15 cellular contexts compared by ENCODE assay signal in the genomic region with DNA sequence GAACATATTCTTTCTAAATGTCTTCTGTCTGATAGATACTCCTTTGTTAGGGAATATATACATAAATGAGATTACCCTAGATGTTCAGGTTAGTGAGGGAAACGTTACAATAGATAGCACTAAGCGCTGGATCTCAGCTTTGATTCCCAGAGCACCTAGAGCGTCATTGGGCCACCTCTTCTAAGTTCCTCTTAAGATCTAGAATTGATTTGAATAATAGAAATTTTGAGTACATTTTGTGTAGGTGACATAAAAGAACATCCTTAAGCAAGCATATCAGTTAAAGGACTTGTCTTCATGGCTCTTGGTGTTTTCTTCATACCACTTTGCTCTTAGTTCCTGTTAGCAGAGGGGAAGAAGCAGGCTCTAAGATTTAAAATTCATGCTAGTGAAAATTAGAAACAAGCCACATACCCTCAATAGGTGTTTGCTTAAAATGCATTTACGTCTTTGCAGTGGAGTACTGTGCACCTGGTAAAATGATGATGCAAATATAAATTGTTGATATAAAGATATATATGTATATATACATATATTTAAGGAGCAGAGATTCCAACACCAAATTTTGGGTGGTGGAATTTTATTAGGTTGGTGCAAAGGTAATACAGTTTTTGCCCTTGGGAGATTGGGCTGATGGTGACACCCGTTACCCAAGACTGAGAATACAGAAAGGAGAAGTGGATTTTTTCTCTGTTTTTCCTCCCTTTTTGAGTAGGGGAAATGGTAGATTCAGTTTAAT. TPM values are rescaled to one million over a fixed set of nuclear protein-coding genes. Genes with fewer than 3 reads are reported as not detected.
DNase-seq lines count a peak whose midpoint lies in the region; ATAC-seq and TF ChIP-seq lines count a peak whose summit lies in the region.
"Had no signal": no experiment of that assay in that cellular context is flagged by ENCODE, and none has a peak within 500 bp of the region (broad histone marks: within the 10 kb centered on the region; RNA-seq: fewer than 3 reads in every experiment).

No MANE protein-coding gene starts in this region.

- DNase-seq in CD1c-positive myeloid dendritic cell (ENCODE audit: extremely low spot score), result peak; percentile 51
- no peak for DNase-seq in T-cell
- no peak for DNase-seq in mesothelial cell of epicardium (ENCODE audit: low spot score in 2 of 2, unreplicated experiment in 2 of 2)
- no peak for DNase-seq in upper lobe of right lung
- DNase-seq in testis, result no peak
- DNase-seq: activated naive CD4-positive, alpha-beta T cell treated with anti-CD3 and anti-CD28 coated beads, Interleukin-2, amount 50 U/mL, for 16 hours; central memory CD4-positive, alpha-beta T cell; islet precursor cell; NCI-H1436; NCI-H510A; stimulated activated CD4-positive, alpha-beta T cell treated with anti-CD3 and anti-CD28 coated beads, Interleukin-1b, Interleukin-23, amount 100 ng/mL, for 48 hours; uterus had no signal

- no peak for TF ChIP-seq CTCF in mesothelial cell of epicardium (IDR thresholded peaks at IDR 0.05; ENCODE audit: unreplicated experiment)
- TF ChIP-seq CTCF in upper lobe of right lung (IDR thresholded peaks at IDR 0.05), result no peak
- TF ChIP-seq CTCF in testis (IDR thresholded peaks at IDR 0.05), result no peak

- POLR2A ChIA-PET in T-cell (lab: Charles Lee), result interaction anchor here in 1 of 2 donors (0.6 kb wide), 1 partner anchor 12 kb away, joined by 3 read pairs; no protein-coding TSS in a partner anchor

- peak overlapping the region; percentile 45 to 68 (median 67) for H3K27ac Mint-ChIP-seq in IgD-negative memory B cell
- peak overlapping the region; percentile 56 to 65 for H3K27ac Mint-ChIP-seq in T-cell
- peak overlapping the region; percentile 82 for H3K27ac Mint-ChIP-seq in mesothelial cell of epicardium

- H3K27me3 Mint-ChIP-seq in IgD-negative memory B cell (no peaks in the 10 kb centered on the region), T-cell (no peaks in the 10 kb centered on the region), mesothelial cell of epicardium (ENCODE audit: low read depth) (no peaks in the 10 kb centered on the region)

- H3K4me1 Mint-ChIP-seq in IgD-negative memory B cell (peaks cover 66 to 77% (median 71%) of the 10 kb centered on the region in 3 donors), T-cell (peaks cover 86 to 90% (median 90%) of the 10 kb centered on the region in 3 donors), mesothelial cell of epicardium (peaks cover 39% of the 10 kb centered on the region)

- H3K4me1 ChIP-seq in upper lobe of right lung, result peaks cover 40% of the 10 kb centered on the region
- H3K4me1 ChIP-seq in testis, result peaks cover 6% of the 10 kb centered on the region

- H3K27me3 ChIP-seq in upper lobe of right lung (no peaks in the 10 kb centered on the region), testis (no peaks in the 10 kb centered on the region)
- H3K27me3 ChIP-seq: uterus had no signal

- H3K36me3 Mint-ChIP-seq in IgD-negative memory B cell (peaks cover 4% of the 10 kb centered on the region), T-cell (peaks cover 8% of the 10 kb centered on the region), mesothelial cell of epicardium (no peaks in the 10 kb centered on the region)

- no peak for TF ChIP-seq POLR2A in testis (IDR thresholded peaks at IDR 0.05)

- no peaks in the 10 kb centered on the region for H3K9me3 ChIP-seq in upper lobe of right lung
- no peaks in the 10 kb centered on the region for H3K9me3 ChIP-seq in testis
- H3K9me3 ChIP-seq: uterus had no signal

- ATAC-seq in T-cell (replicated peaks in 1 of 4) (no peak), GM21619 (IDR thresholded peaks at IDR 0.05; ENCODE audit: unreplicated experiment) (no peak), upper lobe of right lung (no peak), GM18907 (IDR thresholded peaks at IDR 0.05; ENCODE audit: unreplicated experiment) (no peak)

- H3K27ac ChIP-seq in upper lobe of right lung (no peak overlapping the region), testis (no peak overlapping the region)

- intact Hi-C loops in upper lobe of right lung (cut with DNase I) (no loop called here), testis (cut with DNase I; ENCODE audit: low total_unique reads) (no loop called here)

- no peak overlapping the region for H3K4me3 ChIP-seq in upper lobe of right lung
- H3K4me3 ChIP-seq in testis, result no peak overlapping the region
- H3K4me3 ChIP-seq: uterus had no signal

- 84 to 87% methylated on average over 5 of the region's 5 CpGs for WGBS in testis, 2 donors

- H3K9me3 Mint-ChIP-seq in IgD-negative memory B cell, result no peaks in the 10 kb centered on the region
- H3K9me3 Mint-ChIP-seq in T-cell, result no peaks in the 10 kb centered on the region
- no peaks in the 10 kb centered on the region for H3K9me3 Mint-ChIP-seq in mesothelial cell of epicardium

- no peaks in the 10 kb centered on the region for H3K36me3 ChIP-seq in upper lobe of right lung
- no peaks in the 10 kb centered on the region for H3K36me3 ChIP-seq in testis (ENCODE audit: low read depth, missing control alignments)
- H3K36me3 ChIP-seq: uterus had no signal

- CTCF ChIA-PET in T-cell (lab: Charles Lee), result interaction anchor here (0.6 to 1.0 kb wide), 2 partner anchors 12 to 18 kb away, joined by 3 to 5 read pairs; no protein-coding TSS in a partner anchor

- H3K4me3 Mint-ChIP-seq in IgD-negative memory B cell, result peak overlapping the region in 2 of 4 donors; percentile 49 to 67
- peak overlapping the region in 1 of 3 donors; percentile 15 for H3K4me3 Mint-ChIP-seq in T-cell
- no peak overlapping the region for H3K4me3 Mint-ChIP-seq in mesothelial cell of epicardium

RNA-seq across cellular contexts. Expression of a gene that starts 47.1 kb away (rescaled TPM):
- polyA plus RNA-seq in IgD-negative memory B cell (4.3 TPM), testis (ENCODE audit: insufficient read depth, low read depth, low replicate concordance) (68.6 TPM)
- total RNA-seq in T-cell (100 to 1,000 TPM; 113 to 149 (median 115) TPM), mesothelial cell of epicardium (77.2 to 79.7 TPM (median 78.7 TPM) in 3 replicates), upper lobe of right lung (70.9 TPM), testis (100 to 1,000 TPM; 141 to 166 TPM)
